8 cellular contexts compared by ENCODE assay signal in the genomic region with DNA sequence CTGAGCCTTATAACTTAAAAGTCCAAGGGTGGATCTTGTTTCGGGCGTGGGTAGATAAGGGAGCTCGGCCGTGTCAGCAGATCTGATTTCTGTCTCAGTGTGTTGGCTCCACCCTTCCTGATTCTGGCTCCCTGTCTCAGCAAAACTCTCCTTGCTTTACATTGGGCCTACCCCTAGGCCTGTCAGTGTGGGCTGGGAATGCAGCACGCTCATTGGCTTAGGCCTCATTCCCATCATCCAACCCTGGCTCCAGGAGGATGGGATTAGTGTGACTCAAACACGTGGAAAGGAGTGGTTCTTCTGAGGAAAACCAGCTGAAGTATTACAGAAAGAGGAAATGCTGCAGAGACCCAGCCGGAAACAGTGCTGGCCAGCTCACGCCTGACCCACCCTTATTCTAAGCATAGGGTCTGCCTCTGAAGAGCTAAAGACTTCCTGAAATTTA. TPM values are rescaled to one million over a fixed set of nuclear protein-coding genes. Genes with fewer than 3 reads are reported as not detected.
DNase-seq lines count a peak whose midpoint lies in the region; ATAC-seq and TF ChIP-seq lines count a peak whose summit lies in the region.

No MANE protein-coding gene starts in this region.

- ATAC-seq in HG03439 (IDR thresholded peaks at IDR 0.05; ENCODE audit: unreplicated experiment) = peak; percentile 67
- ATAC-seq in naive B cell (ENCODE audit: low read depth in 2 of 2) = peak; percentile 83 to 88

- peak; percentile 49 for TF ChIP-seq POLR2A in GM19099 (IDR thresholded peaks at IDR 0.05; ENCODE audit: extremely low read depth, insufficient read length, low read depth)

- no peak overlapping the region for H3K27ac Mint-ChIP-seq in T-helper 2 cell treated with Interferon-gamma antibody and Interleukin-4, amounts not matched to agents 5 μg/mL and 100 μg/mL, for 36 hours
- H3K27ac Mint-ChIP-seq in naive B cell = peak overlapping the region; percentile 94 to 97 (median 96)

- DNase-seq in Ammon's horn (ENCODE audit: low spot score) (peak; percentile 78), fibroblast of gingiva (ENCODE audit: low read depth) (peak; percentile 77), naive B cell (peak; percentile 66), NCI-H146 treated with DMSO at 0.1 percent for 48 hours (lab: John Stamatoyannopoulos, UW; ENCODE audit: unreplicated experiment) (no peak), NCI-H524 treated with DMSO at 0.1 percent for 48 hours (lab: John Stamatoyannopoulos, UW) (no peak)
- no peak for DNase-seq in T-helper 2 cell treated with Interferon-gamma antibody and Interleukin-4, amounts not matched to agents 5 μg/mL and 100 μg/mL, for 36 hours (ENCODE audit: low spot score)

- no peaks in the 10 kb centered on the region for H3K36me3 Mint-ChIP-seq in T-helper 2 cell treated with Interferon-gamma antibody and Interleukin-4, amounts not matched to agents 5 μg/mL and 100 μg/mL, for 36 hours (ENCODE audit: low read depth)
- no peaks in the 10 kb centered on the region for H3K36me3 Mint-ChIP-seq in naive B cell

- H3K4me3 Mint-ChIP-seq in T-helper 2 cell treated with Interferon-gamma antibody and Interleukin-4, amounts not matched to agents 5 μg/mL and 100 μg/mL, for 36 hours = peak overlapping the region; percentile 49
- H3K4me3 Mint-ChIP-seq in naive B cell = peak overlapping the region; percentile 79 to 95 (median 86)

- peaks cover 4% of the 10 kb centered on the region for H3K27me3 Mint-ChIP-seq in T-helper 2 cell treated with Interferon-gamma antibody and Interleukin-4, amounts not matched to agents 5 μg/mL and 100 μg/mL, for 36 hours (ENCODE audit: low read depth)
- no peaks in the 10 kb centered on the region for H3K27me3 Mint-ChIP-seq in naive B cell

- H3K4me1 Mint-ChIP-seq in T-helper 2 cell treated with Interferon-gamma antibody and Interleukin-4, amounts not matched to agents 5 μg/mL and 100 μg/mL, for 36 hours (ENCODE audit: low read depth) = peaks cover 31% of the 10 kb centered on the region
- peaks cover 47 to 60% (median 49%) of the 10 kb centered on the region in 3 donors for H3K4me1 Mint-ChIP-seq in naive B cell

- H3K9me3 Mint-ChIP-seq in T-helper 2 cell treated with Interferon-gamma antibody and Interleukin-4, amounts not matched to agents 5 μg/mL and 100 μg/mL, for 36 hours = peaks cover 5% of the 10 kb centered on the region
- H3K9me3 Mint-ChIP-seq in naive B cell = no peaks in the 10 kb centered on the region

RNA-seq across cellular contexts. Expression of a gene that starts 59.9 kb away (rescaled TPM):
- 100 to 1,000 TPM in 1 of 6 donors, 10 to 100 TPM in 5; 59.6 to 100 (median 75.3) TPM for polyA plus RNA-seq in naive B cell (ENCODE audit: low read depth in 6 of 6)

Comparison
In these comparisons a context has a peak if more than half of its experiments do, and no peak if none do; other contexts are left out.
1. DNase-seq: peak in Ammon's horn (single experiment), fibroblast of gingiva (single experiment) and naive B cell (single experiment); none in T-helper 2 cell treated with Interferon-gamma antibody and Interleukin-4, amounts not matched to agents 5 μg/mL and 100 μg/mL, for 36 hours (single experiment), NCI-H146 treated with DMSO at 0.1 percent for 48 hours (single experiment) and NCI-H524 treated with DMSO at 0.1 percent for 48 hours (single experiment).